8 cellular contexts compared by ENCODE assay signal in the genomic region with DNA sequence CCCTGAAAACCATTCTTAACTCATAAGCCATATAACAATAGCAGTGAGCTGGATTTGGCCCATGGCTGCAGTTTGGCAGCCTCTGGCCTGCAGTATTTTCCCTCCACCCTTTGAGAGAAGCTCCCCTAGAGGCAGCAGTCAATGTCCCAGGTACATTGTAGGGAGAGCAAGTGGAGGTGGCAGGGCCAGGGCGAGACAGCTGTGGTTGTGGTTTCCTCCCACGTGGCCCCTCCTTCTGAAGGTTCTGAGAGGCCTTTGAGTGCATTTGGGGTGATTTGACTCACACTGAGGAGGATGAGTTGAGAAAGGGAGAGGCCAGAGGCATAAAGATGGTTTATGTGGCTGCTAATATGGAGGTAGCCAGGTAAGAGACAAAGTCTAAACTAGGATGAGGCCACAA. TPM values are rescaled to one million over a fixed set of nuclear protein-coding genes. Genes with fewer than 3 reads are reported as not detected.
DNase-seq lines count a peak whose midpoint lies in the region; ATAC-seq lines count a peak whose summit lies in the region.

No MANE protein-coding gene starts in this region.

- intact Hi-C loops in posterior cingulate gyrus (cut with DNase I): no loop called here

- DNase-seq in activated CD8-positive, alpha-beta memory T cell treated with anti-CD3 and anti-CD28 coated beads, Interleukin-2, amount 50 U/mL, for 48 hours: peak; percentile 78
- peak; percentile 8 for DNase-seq in stimulated activated CD8-positive, alpha-beta memory T cell treated with anti-CD3 and anti-CD28 coated beads, Interleukin-15, amount 100 ng/mL, for 24 hours (ENCODE audit: low read depth)
- DNase-seq in cortex of kidney (lab: John Stamatoyannopoulos, UW) (no peak), NCI-H1092 (lab: John Stamatoyannopoulos, UW) (no peak), posterior cingulate gyrus (no peak), left lobe of liver (ENCODE audit: low spot score) (no peak)

- ATAC-seq in GM19324 (IDR thresholded peaks at IDR 0.05; ENCODE audit: low FRiP score, unreplicated experiment): peak; percentile 91
- peak; percentile 100 for ATAC-seq in HG03139 (IDR thresholded peaks at IDR 0.05; ENCODE audit: unreplicated experiment)
- ATAC-seq in left lobe of liver: no peak

RNA-seq across cellular contexts. Expression of a gene that starts 45.5 kb away (rescaled TPM):
- 12.6 TPM for total RNA-seq in left lobe of liver

Comparison
In these comparisons a context has a peak if more than half of its experiments do, and no peak if none do; other contexts are left out.
1. DNase-seq: peak in activated CD8-positive, alpha-beta memory T cell treated with anti-CD3 and anti-CD28 coated beads, Interleukin-2, amount 50 U/mL, for 48 hours (single experiment) and stimulated activated CD8-positive, alpha-beta memory T cell treated with anti-CD3 and anti-CD28 coated beads, Interleukin-15, amount 100 ng/mL, for 24 hours (single experiment); none in cortex of kidney (single experiment), NCI-H1092 (single experiment), posterior cingulate gyrus (0 of 10) and left lobe of liver (single experiment).